ENCODE assay signal across 6 cellular contexts in genomic region chr19:35986664-35987570, GRCh38.
DNase-seq lines count a peak whose midpoint lies in the region; ATAC-seq and TF ChIP-seq lines count a peak whose summit lies in the region.

No MANE protein-coding gene starts in this region.

- TF ChIP-seq CTCF in GM12865 (IDR thresholded peaks at IDR 0.05; ENCODE audit: insufficient read depth, low read depth, low read length, missing control alignments) (no peak), coronary artery (IDR thresholded peaks at IDR 0.05) (no peak)

- ATAC-seq in HG02970 (IDR thresholded peaks at IDR 0.05; ENCODE audit: low FRiP score, unreplicated experiment): no peak

- H3K27ac ChIP-seq in coronary artery: no peak overlapping the region

- H3K4me3 ChIP-seq in GM12865 (ENCODE audit: low read depth, low read length) (peak overlapping the region; percentile 25; the same call in 1 of the 2 replicates), coronary artery (peak overlapping the region; percentile 55)

- no peak for DNase-seq in GM12865 (ENCODE audit: low read depth)
- peak; percentile 80 for DNase-seq in NCI-H82 (lab: John Stamatoyannopoulos, UW)
- DNase-seq in coronary artery (ENCODE audit: low spot score): no peak
- DNase-seq in retina: peak; percentile 40
- DNase-seq in NCI-H2107 treated with DMSO at 0.1 percent for 48 hours (lab: John Stamatoyannopoulos, UW; ENCODE audit: unreplicated experiment): no peak

Comparison
In these comparisons a context has a peak if more than half of its experiments do, and no peak if none do; other contexts are left out.
1. DNase-seq: peak in NCI-H82 (single experiment) and retina (single experiment); none in GM12865 (single experiment), coronary artery (single experiment) and NCI-H2107 treated with DMSO at 0.1 percent for 48 hours (single experiment).